ENCODE assay signal across 20 cellular contexts in genomic region chr3:43874290-43874689, GRCh38.
DNase-seq lines count a peak whose midpoint lies in the region; ATAC-seq and TF ChIP-seq lines count a peak whose summit lies in the region.
"Had no signal": no experiment of that assay in that cellular context is flagged by ENCODE, and none has a peak within 500 bp of the region (broad histone marks: within the 10 kb centered on the region; RNA-seq: fewer than 3 reads in every experiment).

No MANE protein-coding gene starts in this region.

- H3K9me3 Mint-ChIP-seq in activated CD4-positive, alpha-beta T cell treated with anti-CD3 and anti-CD28 coated beads for 36 hours (ENCODE audit: low read depth), result no peaks in the 10 kb centered on the region
- H3K9me3 Mint-ChIP-seq in activated T-helper 17 cell treated with anti-CD3 and anti-CD28 coated beads, Interleukin-2, amount 50 U/mL, for 72 hours, result no peaks in the 10 kb centered on the region
- H3K9me3 Mint-ChIP-seq in activated CD4-positive, alpha-beta memory T cell treated with anti-CD3 and anti-CD28 coated beads for 36 hours, result no peaks in the 10 kb centered on the region

- H3K4me3 ChIP-seq in fibroblast of mammary gland (ENCODE audit: control insufficient read depth, low read depth, low read length) (no peak overlapping the region), WERI-Rb-1 (ENCODE audit: low read depth, low read length) (no peak overlapping the region)

- H3K27ac Mint-ChIP-seq in activated CD4-positive, alpha-beta T cell treated with anti-CD3 and anti-CD28 coated beads for 36 hours, result no peak overlapping the region
- no peak overlapping the region for H3K27ac Mint-ChIP-seq in activated T-helper 17 cell treated with anti-CD3 and anti-CD28 coated beads, Interleukin-2, amount 50 U/mL, for 72 hours
- no peak overlapping the region for H3K27ac Mint-ChIP-seq in activated CD4-positive, alpha-beta memory T cell treated with anti-CD3 and anti-CD28 coated beads for 36 hours
- H3K27ac Mint-ChIP-seq: CD4-positive, alpha-beta memory T cell; H9 had no signal

- POLR2A ChIA-PET in activated CD4-positive, alpha-beta T cell treated with anti-CD3 and anti-CD28 coated beads for 36 hours (lab: Charles Lee), result no interaction called here
- POLR2A ChIA-PET in activated CD4-positive, alpha-beta memory T cell treated with anti-CD3 and anti-CD28 coated beads for 36 hours (lab: Charles Lee), result no interaction called here

- intact Hi-C loops in activated CD4-positive, alpha-beta T cell treated with anti-CD3 and anti-CD28 coated beads for 36 hours (cut with DNase I, micrococcal nuclease), result no loop called here
- intact Hi-C loops in activated CD4-positive, alpha-beta memory T cell treated with anti-CD3 and anti-CD28 coated beads for 36 hours (cut with micrococcal nuclease), result no loop called here

- peaks cover 13% of the 10 kb centered on the region for H3K27me3 Mint-ChIP-seq in activated CD4-positive, alpha-beta T cell treated with anti-CD3 and anti-CD28 coated beads for 36 hours
- peaks cover 36% of the 10 kb centered on the region for H3K27me3 Mint-ChIP-seq in activated T-helper 17 cell treated with anti-CD3 and anti-CD28 coated beads, Interleukin-2, amount 50 U/mL, for 72 hours
- peaks cover 11% of the 10 kb centered on the region for H3K27me3 Mint-ChIP-seq in activated CD4-positive, alpha-beta memory T cell treated with anti-CD3 and anti-CD28 coated beads for 36 hours

- H3K27me3 ChIP-seq in WERI-Rb-1 (ENCODE audit: insufficient read depth, low read depth, severe bottlenecking), result peaks cover 3% of the 10 kb centered on the region

- no peak overlapping the region for H3K27ac ChIP-seq in WERI-Rb-1
- H3K27ac ChIP-seq: 22Rv1 had no signal

- H3K9me3 ChIP-seq in WERI-Rb-1 (ENCODE audit: severe bottlenecking), result no peaks in the 10 kb centered on the region

- peak; percentile 33 for ATAC-seq in activated CD4-positive, alpha-beta T cell treated with anti-CD3 and anti-CD28 coated beads for 36 hours
- ATAC-seq in activated T-helper 17 cell treated with anti-CD3 and anti-CD28 coated beads, Interleukin-2, amount 50 U/mL, for 72 hours (replicated peaks), result peak; percentile 52
- ATAC-seq in GM19035 (IDR thresholded peaks at IDR 0.05; ENCODE audit: unreplicated experiment), result no peak
- ATAC-seq: SK-N-SH treated with all-trans-retinoic acid at 6 μM for 48 hours had no signal

- DNase-seq in activated CD4-positive, alpha-beta T cell treated with anti-CD3 and anti-CD28 coated beads for 36 hours, result no peak
- DNase-seq in activated CD4-positive, alpha-beta T cell treated with anti-CD3 and anti-CD28 coated beads, Interleukin-2, amount 50 U/mL, for 48 hours, result no peak
- peak; percentile 18 for DNase-seq in fibroblast of mammary gland (ENCODE audit: low read depth)
- no peak for DNase-seq in NCI-H69 (lab: John Stamatoyannopoulos, UW)
- no peak for DNase-seq in activated CD4-positive, alpha-beta memory T cell treated with anti-CD3 and anti-CD28 coated beads for 36 hours
- DNase-seq in WERI-Rb-1, result no peak
- DNase-seq: Calu3; CD4-positive, alpha-beta memory T cell; DMS53; KG1; NCI-H1048; NCI-H2081 treated with DMSO at 0.1 percent for 48 hours; NCI-H510A; NCI-H82; SHP77 treated with DMSO at 0.1 percent for 48 hours had no signal

- no peaks in the 10 kb centered on the region for H3K36me3 Mint-ChIP-seq in activated CD4-positive, alpha-beta T cell treated with anti-CD3 and anti-CD28 coated beads for 36 hours (ENCODE audit: low read depth)
- H3K36me3 Mint-ChIP-seq in activated T-helper 17 cell treated with anti-CD3 and anti-CD28 coated beads, Interleukin-2, amount 50 U/mL, for 72 hours (ENCODE audit: low read depth), result no peaks in the 10 kb centered on the region
- no peaks in the 10 kb centered on the region for H3K36me3 Mint-ChIP-seq in activated CD4-positive, alpha-beta memory T cell treated with anti-CD3 and anti-CD28 coated beads for 36 hours
- H3K36me3 Mint-ChIP-seq: CD4-positive, alpha-beta memory T cell had no signal

- no peaks in the 10 kb centered on the region for H3K4me1 Mint-ChIP-seq in activated CD4-positive, alpha-beta T cell treated with anti-CD3 and anti-CD28 coated beads for 36 hours
- H3K4me1 Mint-ChIP-seq in activated T-helper 17 cell treated with anti-CD3 and anti-CD28 coated beads, Interleukin-2, amount 50 U/mL, for 72 hours, result no peaks in the 10 kb centered on the region
- no peaks in the 10 kb centered on the region for H3K4me1 Mint-ChIP-seq in activated CD4-positive, alpha-beta memory T cell treated with anti-CD3 and anti-CD28 coated beads for 36 hours (ENCODE audit: low read depth)
- H3K4me1 Mint-ChIP-seq: CD4-positive, alpha-beta memory T cell had no signal

- no peak for TF ChIP-seq CTCF in fibroblast of mammary gland (conservative IDR thresholded peaks at IDR 0.05; ENCODE audit: control insufficient read depth, insufficient read depth, low read depth, low read length)
- TF ChIP-seq CTCF in WERI-Rb-1 (IDR thresholded peaks at IDR 0.05; ENCODE audit: low read depth, low read length), result no peak

- CTCF ChIA-PET in activated CD4-positive, alpha-beta T cell treated with anti-CD3 and anti-CD28 coated beads for 36 hours (lab: Charles Lee), result interaction anchor here (0.6 kb wide), 2 partner anchors 108 to 302 kb away, joined by 3 read pairs; no protein-coding TSS in a partner anchor
- CTCF ChIA-PET in activated CD4-positive, alpha-beta memory T cell treated with anti-CD3 and anti-CD28 coated beads for 36 hours (lab: Charles Lee), result no interaction called here

- H3K36me3 ChIP-seq in WERI-Rb-1, result no peaks in the 10 kb centered on the region

- no peak overlapping the region for H3K4me3 Mint-ChIP-seq in activated CD4-positive, alpha-beta T cell treated with anti-CD3 and anti-CD28 coated beads for 36 hours
- H3K4me3 Mint-ChIP-seq in activated T-helper 17 cell treated with anti-CD3 and anti-CD28 coated beads, Interleukin-2, amount 50 U/mL, for 72 hours, result no peak overlapping the region
- no peak overlapping the region for H3K4me3 Mint-ChIP-seq in activated CD4-positive, alpha-beta memory T cell treated with anti-CD3 and anti-CD28 coated beads for 36 hours
- H3K4me3 Mint-ChIP-seq: CD4-positive, alpha-beta memory T cell; H9 had no signal
